In the genomic region with DNA sequence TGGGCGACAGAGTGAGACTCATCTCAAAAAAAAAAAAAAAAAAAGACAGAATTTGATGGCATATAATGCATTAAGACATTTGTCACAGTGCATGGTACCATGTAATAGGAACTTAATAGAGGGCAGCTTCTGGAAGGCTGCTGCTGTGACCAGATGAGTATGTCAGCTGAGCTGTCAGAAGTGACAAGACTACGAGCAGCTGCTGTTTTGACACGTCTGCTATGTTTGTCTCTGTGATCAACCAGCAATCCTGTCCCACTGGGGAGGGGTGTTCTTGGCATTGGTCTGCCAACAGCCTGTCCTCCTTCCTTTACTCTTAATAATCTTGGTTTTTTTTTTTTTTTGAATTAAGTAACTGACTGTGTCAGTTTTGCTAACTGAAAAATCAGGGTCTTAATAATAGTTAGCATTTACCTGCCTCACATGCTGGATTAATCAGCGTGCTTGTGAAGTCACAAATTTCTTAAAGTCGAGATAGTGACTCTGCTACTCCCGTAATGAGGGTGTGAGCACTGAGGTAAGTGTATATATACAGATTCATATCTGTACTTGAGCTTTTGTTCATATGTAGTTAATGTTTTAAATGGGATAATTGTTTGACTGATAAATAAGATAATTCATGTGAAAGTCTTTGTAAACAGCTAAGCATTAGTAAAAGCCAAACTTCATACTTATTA, we compare ENCODE assay signal across 16 cellular contexts.
"Had no signal": no experiment of that assay in that cellular context is flagged by ENCODE, and none has a peak within 500 bp of the region (broad histone marks: within the 10 kb centered on the region; RNA-seq: fewer than 3 reads in every experiment).

No MANE protein-coding gene starts in this region.

- H3K27me3 ChIP-seq: sigmoid colon, tibial artery had no signal

- H3K4me1 ChIP-seq: prostate gland, sigmoid colon, tibial artery had no signal

- H3K4me3 ChIP-seq: lung, prostate gland, sigmoid colon, tibial artery had no signal

- DNase-seq: activated CD4-positive, alpha-beta T cell treated with anti-CD3 and anti-CD28 coated beads for 1 hour; activated CD4-positive, alpha-beta T cell treated with anti-CD3 and anti-CD28 coated beads, Interleukin-2, amount 50 U/mL, for 4 hours; activated effector memory CD4-positive, alpha-beta T cell treated with anti-CD3 and anti-CD28 coated beads, Interleukin-2, amount 50 U/mL, for 16 hours; activated T-cell treated with anti-CD3 and anti-CD28 coated beads, Interleukin-2, amount 50 U/mL, for 72 hours; effector memory CD4-positive, alpha-beta T cell; islet precursor cell; nephron progenitor cell; sigmoid colon; stimulated activated CD4-positive, alpha-beta T cell treated with anti-CD3 and anti-CD28 coated beads, Interleukin-1b, Interleukin-23, amount 100 ng/mL, for 48 hours; stimulated activated CD8-positive, alpha-beta memory T cell treated with anti-CD3 and anti-CD28 coated beads, Interleukin-4, amount 100 ng/mL, for 48 hours; stimulated activated naive CD4-positive, alpha-beta T cell; SW 1271; tibial artery; WERI-Rb-1 had no signal

- H3K27ac ChIP-seq: prostate gland, sigmoid colon, tibial artery, WERI-Rb-1 had no signal

- ATAC-seq: activated T-cell treated with anti-CD3 and anti-CD28 coated beads, Interleukin-2, amount 50 U/mL, for 72 hours had no signal

- H3K9me3 ChIP-seq: prostate gland, sigmoid colon, tibial artery had no signal

- H3K36me3 ChIP-seq: prostate gland, sigmoid colon, tibial artery, WERI-Rb-1 had no signal
